23 cellular contexts compared by ENCODE assay signal in the genomic region with DNA sequence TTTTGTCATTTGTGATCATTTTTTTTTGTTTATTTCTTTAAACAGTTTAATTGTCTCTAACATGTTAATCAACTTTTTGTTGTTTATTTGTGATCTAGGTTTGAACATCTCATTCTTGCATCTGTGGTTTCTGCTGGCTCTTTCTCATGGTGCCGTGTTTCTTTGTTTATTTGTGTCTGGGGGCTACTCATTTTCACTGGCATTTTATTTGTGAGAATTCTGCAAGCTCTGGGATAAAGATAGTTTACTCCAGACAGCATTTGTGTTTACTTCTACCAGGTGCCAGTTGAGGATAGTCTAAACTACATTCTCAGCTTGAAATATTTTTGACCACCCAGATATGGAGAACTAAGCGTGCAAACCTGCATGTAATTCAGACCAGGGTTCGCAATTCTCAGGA.
"Had no signal": no experiment of that assay in that cellular context is flagged by ENCODE, and none has a peak within 500 bp of the region (broad histone marks: within the 10 kb centered on the region; RNA-seq: fewer than 3 reads in every experiment).

No MANE protein-coding gene starts in this region.

- H3K4me3 ChIP-seq: SJCRH30, SK-N-MC had no signal

- DNase-seq: Kasumi-1, KG1, MV-4-11, NCI-H1048, NCI-H1105, NCI-H1417, NCI-H1436 treated with DMSO at 0.1 percent for 48 hours, NCI-H1694, NCI-H1930, NCI-H2081, NCI-H2107, NCI-H226, NCI-H446, NCI-H510A, NCI-H524 treated with DMSO at 0.1 percent for 48 hours, NCI-H69, NCI-H774, PC-3, SHP77 had no signal

- H3K27ac ChIP-seq: RWPE1, SJCRH30, SK-N-MC had no signal

- ATAC-seq: Panc1, PC-3 had no signal

- H3K36me3 ChIP-seq: SJCRH30 had no signal

- H3K27me3 ChIP-seq: SJCRH30 had no signal

- H3K9me3 ChIP-seq: SJCRH30 had no signal
